In the genomic region with DNA sequence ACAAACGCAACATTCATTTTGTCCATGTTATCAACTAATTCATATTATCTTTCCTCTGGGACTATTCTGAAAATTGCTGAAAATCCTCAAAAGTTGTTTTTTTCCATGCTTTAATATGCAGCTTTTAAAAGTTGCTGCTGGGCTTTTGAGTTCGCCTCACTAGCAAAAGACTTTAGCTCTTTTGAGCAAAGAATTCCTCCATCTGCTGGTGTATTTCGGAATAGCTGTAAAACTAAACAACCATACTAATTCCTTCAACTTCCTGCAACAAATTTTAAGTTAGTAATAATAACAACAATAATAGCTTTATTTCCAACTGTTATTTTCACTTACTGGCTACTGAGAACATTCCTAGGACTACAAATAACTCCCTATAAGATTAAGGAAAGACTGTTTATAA, we compare ENCODE assay signal across 8 cellular contexts. TPM values are rescaled to one million over a fixed set of nuclear protein-coding genes. Genes with fewer than 3 reads are reported as not detected.
DNase-seq lines count a peak whose midpoint lies in the region; ATAC-seq, FAIRE-seq and TF ChIP-seq lines count a peak whose summit lies in the region.

No MANE protein-coding gene starts in this region.

- H3K27ac ChIP-seq in GM23248 = no peak overlapping the region

- no peak overlapping the region for H3K9ac ChIP-seq in GM23248

- in situ Hi-C loops in ACHN (cut with HindIII; ENCODE audit: low pct_ligation_motif_present, low pct_unique_long_range_greater_than_20kb, low sequenced_read_pairs) (no loop called here), GM23248 (cut with MboI) (no loop called here)

- no peak for ATAC-seq in HG02884 (IDR thresholded peaks at IDR 0.05; ENCODE audit: unreplicated experiment)

- peak; percentile 99 for FAIRE-seq in islet of Langerhans (lab: Jason Lieb, UNC)

- 68 to 80% methylated on average over 3 of the region's 3 CpGs for WGBS in GM23248 (ENCODE audit: low coverage in 1 of 2, low lambda C conversion rate in 2 of 2, missing lambda C conversion rate in 2 of 2), 2 experiments

- no peak overlapping the region for H3K4me2 ChIP-seq in GM23248 (ENCODE audit: unreplicated experiment)

- no peaks in the 10 kb centered on the region; the same call in 1 of the 2 replicates for H3K36me3 ChIP-seq in GM23248 (ENCODE audit: low read depth)

- peak; percentile 37; the same call in 1 of the 2 replicates for TF ChIP-seq CTCF in WI38 (IDR thresholded peaks at IDR 0.05; ENCODE audit: low read depth, low read length)

- H3K9me3 ChIP-seq in GM23248 (ENCODE audit: low read depth) = no peaks in the 10 kb centered on the region

- H3F3A ChIP-seq in GM23248 (ENCODE audit: insufficient read depth) = no peaks in the 10 kb centered on the region

- no peak overlapping the region for H2AFZ ChIP-seq in GM23248

- no peak overlapping the region for H3K4me3 ChIP-seq in GM23248
- no peak overlapping the region for H3K4me3 ChIP-seq in WI38 (ENCODE audit: low read depth, low read length)

- no peaks in the 10 kb centered on the region for H3K79me2 ChIP-seq in GM23248 (ENCODE audit: insufficient read depth)

- no peaks in the 10 kb centered on the region for H4K20me1 ChIP-seq in GM23248 (ENCODE audit: insufficient read depth)

- H3K27me3 ChIP-seq in GM23248 (replicated peaks; ENCODE audit: insufficient read depth) = no peaks in the 10 kb centered on the region

- H3K9me2 ChIP-seq in GM23248 (ENCODE audit: insufficient read depth) = no peaks in the 10 kb centered on the region

- DNase-seq in ACHN = peak; percentile 35
- peak; percentile 64 for DNase-seq in GM23248
- no peak for DNase-seq in NCI-H1930 (lab: John Stamatoyannopoulos, UW)
- no peak for DNase-seq in NCI-H1436 (lab: John Stamatoyannopoulos, UW)
- DNase-seq in HuH-7 (ENCODE audit: low spot score) = no peak

- H3K4me1 ChIP-seq in GM23248 (ENCODE audit: insufficient read depth) = no peaks in the 10 kb centered on the region

RNA-seq across cellular contexts. Expression of gene PABIR2, which starts 14.2 kb away (rescaled TPM):
- 4.1 and 7.2 TPM in 2 replicates for total RNA-seq in GM23248 (2014; rRNA removed; shearing (Covaris generic))
- polyA plus RNA-seq in GM23248 (2016; fragmentation: Nextera tagmentation; extraction: Ambion mirVana) = 3.3 and 3.4 TPM in 2 replicates

Comparison
In these comparisons a context has a peak if more than half of its experiments do, and no peak if none do; other contexts are left out.
1. DNase-seq: peak in ACHN (single experiment) and GM23248 (single experiment); none in NCI-H1930 (0 of 2), NCI-H1436 (single experiment) and HuH-7 (single experiment).